ENCODE assay signal across 1 cellular context in the genomic region with DNA sequence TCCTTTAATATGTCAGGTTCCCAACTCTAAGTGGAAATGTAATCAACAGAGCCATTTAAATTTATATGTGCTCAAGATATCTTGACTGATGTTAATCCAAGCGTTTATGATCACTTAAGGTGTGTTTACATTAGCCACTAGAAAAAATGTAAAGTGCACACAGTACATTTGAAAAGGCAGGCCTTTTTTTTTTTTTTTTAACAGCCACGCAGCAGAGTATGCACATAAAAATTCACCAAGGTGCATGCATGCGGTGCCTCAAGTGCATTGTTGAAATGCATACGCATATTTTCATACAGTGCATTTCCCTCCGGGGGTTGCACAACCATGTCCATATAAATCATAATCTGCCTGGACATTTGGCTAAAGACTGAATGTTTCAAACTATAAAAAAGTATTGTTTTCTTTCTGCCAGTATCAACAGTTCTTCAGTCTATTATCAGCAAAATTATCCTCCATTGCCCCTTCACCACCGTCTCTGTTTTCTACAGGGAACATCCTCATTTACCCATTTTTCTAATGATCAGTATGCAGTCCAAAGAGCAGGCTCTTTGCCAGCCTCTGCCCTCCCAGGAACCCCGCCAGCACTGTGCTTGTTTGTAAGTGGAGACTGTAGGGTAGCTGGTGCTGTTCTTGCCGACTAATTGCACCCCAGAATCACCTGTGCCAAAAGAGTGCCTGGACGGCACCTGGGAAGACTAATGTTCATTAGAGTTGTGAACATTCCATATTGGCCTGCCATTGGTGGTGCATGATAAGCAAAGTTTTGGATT.
TF ChIP-seq lines count a peak whose summit lies in the region.

No MANE protein-coding gene starts in this region.

TF ChIP-seq in GM23338, 12 proteins besides CTCF, POLR2A, EP300 and RAD21:
- TF ChIP-seq, protein P1, sequence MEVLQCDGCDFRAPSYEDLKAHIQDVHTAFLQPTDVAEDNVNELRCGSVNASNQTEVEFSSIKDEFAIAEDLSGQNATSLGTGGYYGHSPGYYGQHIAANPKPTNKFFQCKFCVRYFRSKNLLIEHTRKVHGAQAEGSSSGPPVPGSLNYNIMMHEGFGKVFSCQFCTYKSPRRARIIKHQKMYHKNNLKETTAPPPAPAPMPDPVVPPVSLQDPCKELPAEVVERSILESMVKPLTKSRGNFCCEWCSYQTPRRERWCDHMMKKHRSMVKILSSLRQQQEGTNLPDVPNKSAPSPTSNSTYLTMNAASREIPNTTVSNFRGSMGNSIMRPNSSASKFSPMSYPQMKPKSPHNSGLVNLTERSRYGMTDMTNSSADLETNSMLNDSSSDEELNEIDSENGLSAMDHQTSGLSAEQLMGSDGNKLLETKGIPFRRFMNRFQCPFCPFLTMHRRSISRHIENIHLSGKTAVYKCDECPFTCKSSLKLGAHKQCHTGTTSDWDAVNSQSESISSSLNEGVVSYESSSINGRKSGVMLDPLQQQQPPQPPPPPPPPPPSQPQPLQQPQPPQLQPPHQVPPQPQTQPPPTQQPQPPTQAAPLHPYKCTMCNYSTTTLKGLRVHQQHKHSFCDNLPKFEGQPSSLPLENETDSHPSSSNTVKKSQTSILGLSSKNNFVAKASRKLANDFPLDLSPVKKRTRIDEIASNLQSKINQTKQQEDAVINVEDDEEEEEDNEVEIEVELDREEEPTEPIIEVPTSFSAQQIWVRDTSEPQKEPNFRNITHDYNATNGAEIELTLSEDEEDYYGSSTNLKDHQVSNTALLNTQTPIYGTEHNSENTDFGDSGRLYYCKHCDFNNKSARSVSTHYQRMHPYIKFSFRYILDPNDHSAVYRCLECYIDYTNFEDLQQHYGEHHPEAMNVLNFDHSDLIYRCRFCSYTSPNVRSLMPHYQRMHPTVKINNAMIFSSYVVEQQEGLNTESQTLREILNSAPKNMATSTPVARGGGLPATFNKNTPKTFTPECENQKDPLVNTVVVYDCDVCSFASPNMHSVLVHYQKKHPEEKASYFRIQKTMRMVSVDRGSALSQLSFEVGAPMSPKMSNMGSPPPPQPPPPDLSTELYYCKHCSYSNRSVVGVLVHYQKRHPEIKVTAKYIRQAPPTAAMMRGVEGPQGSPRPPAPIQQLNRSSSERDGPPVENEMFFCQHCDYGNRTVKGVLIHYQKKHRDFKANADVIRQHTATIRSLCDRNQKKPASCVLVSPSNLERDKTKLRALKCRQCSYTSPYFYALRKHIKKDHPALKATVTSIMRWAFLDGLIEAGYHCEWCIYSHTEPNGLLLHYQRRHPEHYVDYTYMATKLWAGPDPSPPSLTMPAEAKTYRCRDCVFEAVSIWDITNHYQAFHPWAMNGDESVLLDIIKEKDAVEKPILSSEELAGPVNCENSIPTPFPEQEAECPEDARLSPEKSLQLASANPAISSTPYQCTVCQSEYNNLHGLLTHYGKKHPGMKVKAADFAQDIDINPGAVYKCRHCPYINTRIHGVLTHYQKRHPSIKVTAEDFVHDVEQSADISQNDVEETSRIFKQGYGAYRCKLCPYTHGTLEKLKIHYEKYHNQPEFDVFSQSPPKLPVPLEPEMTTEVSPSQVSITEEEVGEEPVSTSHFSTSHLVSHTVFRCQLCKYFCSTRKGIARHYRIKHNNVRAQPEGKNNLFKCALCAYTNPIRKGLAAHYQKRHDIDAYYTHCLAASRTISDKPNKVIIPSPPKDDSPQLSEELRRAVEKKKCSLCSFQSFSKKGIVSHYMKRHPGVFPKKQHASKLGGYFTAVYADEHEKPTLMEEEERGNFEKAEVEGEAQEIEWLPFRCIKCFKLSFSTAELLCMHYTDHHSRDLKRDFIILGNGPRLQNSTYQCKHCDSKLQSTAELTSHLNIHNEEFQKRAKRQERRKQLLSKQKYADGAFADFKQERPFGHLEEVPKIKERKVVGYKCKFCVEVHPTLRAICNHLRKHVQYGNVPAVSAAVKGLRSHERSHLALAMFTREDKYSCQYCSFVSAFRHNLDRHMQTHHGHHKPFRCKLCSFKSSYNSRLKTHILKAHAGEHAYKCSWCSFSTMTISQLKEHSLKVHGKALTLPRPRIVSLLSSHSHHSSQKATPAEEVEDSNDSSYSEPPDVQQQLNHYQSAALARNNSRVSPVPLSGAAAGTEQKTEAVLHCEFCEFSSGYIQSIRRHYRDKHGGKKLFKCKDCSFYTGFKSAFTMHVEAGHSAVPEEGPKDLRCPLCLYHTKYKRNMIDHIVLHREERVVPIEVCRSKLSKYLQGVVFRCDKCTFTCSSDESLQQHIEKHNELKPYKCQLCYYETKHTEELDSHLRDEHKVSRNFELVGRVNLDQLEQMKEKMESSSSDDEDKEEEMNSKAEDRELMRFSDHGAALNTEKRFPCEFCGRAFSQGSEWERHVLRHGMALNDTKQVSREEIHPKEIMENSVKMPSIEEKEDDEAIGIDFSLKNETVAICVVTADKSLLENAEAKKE (CRISPR knock-in tag; IDR thresholded peaks at IDR 0.05): no peak
- no peak for TF ChIP-seq STAT1 (IDR thresholded peaks at IDR 0.05; ENCODE audit: unreplicated experiment)
